ENCODE assay signal across 8 cellular contexts in genomic region chr1:20732588-20733360, GRCh38. TPM values are rescaled to one million over a fixed set of nuclear protein-coding genes. Genes with fewer than 3 reads are reported as not detected.
DNase-seq lines count a peak whose midpoint lies in the region; ATAC-seq and TF ChIP-seq lines count a peak whose summit lies in the region.

SH2D5 (minus strand) TSS chr1:20732703; CDS start chr1:20728044, 4,659 bp downstream.

- peak; percentile 26 for TF ChIP-seq CTCF in HL-60 (IDR thresholded peaks at IDR 0.05; ENCODE audit: insufficient read depth, low read length)
- TF ChIP-seq CTCF in PC-9 (conservative IDR thresholded peaks at IDR 0.05): no peak; the same call in 1 of the 2 replicates
- peak in 1 of 2 donors; percentile 38 for TF ChIP-seq CTCF in fibroblast of lung (conservative IDR thresholded peaks at IDR 0.05 in 1 of 2, IDR thresholded peaks at IDR 0.05 in 1 of 2; ENCODE audit: low read depth in 1 of 2, low read length in 2 of 2)

- peak within 1 kb of the TSS; percentile 54 for H3K4me3 ChIP-seq in HL-60 (replicated peaks; ENCODE audit: insufficient read depth, low read length)
- H3K4me3 ChIP-seq in PC-9: peak within 1 kb of the TSS; percentile 58
- H3K4me3 ChIP-seq in fibroblast of lung (replicated peaks in 1 of 4; ENCODE audit: control extremely low read depth in 1 of 4, insufficient read depth in 1 of 4, low read depth in 3 of 4, low read length in 4 of 4): peak within 1 kb of the TSS; percentile 58 to 71 (median 67)

- H3K27ac ChIP-seq in HL-60 (replicated peaks): no peak within 1 kb of the TSS
- peak within 1 kb of the TSS; percentile 68 for H3K27ac ChIP-seq in PC-9
- peak within 1 kb of the TSS; percentile 94 for H3K27ac ChIP-seq in fibroblast of lung (ENCODE audit: insufficient read depth, low read length)

- H3K9me3 Mint-ChIP-seq in activated T-cell treated with anti-CD3 and anti-CD28 coated beads, Interleukin-2, amount 50 U/mL, for 72 hours: no peaks in the 10 kb centered on the region
- no peaks in the 10 kb centered on the region for H3K9me3 Mint-ChIP-seq in naive thymus-derived CD8-positive, alpha-beta T cell
- no peaks in the 10 kb centered on the region for H3K9me3 Mint-ChIP-seq in stimulated activated effector memory CD8-positive, alpha-beta T cell treated with anti-CD3 and anti-CD28 coated beads, Interleukin-12 subunit alpha, Interleukin-12 subunit beta, amount 100 ng/mL, for 72 hours

- H3K4me2 ChIP-seq in PC-9 (peak within 1 kb of the TSS; percentile 88), fibroblast of lung (ENCODE audit: extremely low read depth, insufficient read depth, low read length) (peak within 1 kb of the TSS; percentile 97)

- intact Hi-C loops in PC-9 (cut with micrococcal nuclease; ENCODE audit: unreplicated experiment): loop anchor here (5.0 kb wide), 2 partner anchors 35 to 210 kb away; no protein-coding TSS in a partner anchor

- no peaks in the 10 kb centered on the region for H3K36me3 ChIP-seq in PC-9 (ENCODE audit: low read depth)
- H3K36me3 ChIP-seq in fibroblast of lung (ENCODE audit: control insufficient read depth, insufficient read depth, low read length): peaks cover 1% of the 10 kb centered on the region

- H3K4me3 Mint-ChIP-seq in activated T-cell treated with anti-CD3 and anti-CD28 coated beads, Interleukin-2, amount 50 U/mL, for 72 hours: peak within 1 kb of the TSS; percentile 93 to 94
- H3K4me3 Mint-ChIP-seq in naive thymus-derived CD8-positive, alpha-beta T cell: peak within 1 kb of the TSS; percentile 80 to 92 (median 87)
- peak within 1 kb of the TSS; percentile 82 for H3K4me3 Mint-ChIP-seq in stimulated activated effector memory CD8-positive, alpha-beta T cell treated with anti-CD3 and anti-CD28 coated beads, Interleukin-12 subunit alpha, Interleukin-12 subunit beta, amount 100 ng/mL, for 72 hours

- peak within 1 kb of the TSS; percentile 83 for H3K27ac Mint-ChIP-seq in activated T-cell treated with anti-CD3 and anti-CD28 coated beads, Interleukin-2, amount 50 U/mL, for 72 hours
- H3K27ac Mint-ChIP-seq in naive thymus-derived CD8-positive, alpha-beta T cell: peak within 1 kb of the TSS in 7 of 10 donors; percentile 3 to 89 (median 74)
- H3K27ac Mint-ChIP-seq in stimulated activated effector memory CD8-positive, alpha-beta T cell treated with anti-CD3 and anti-CD28 coated beads, Interleukin-12 subunit alpha, Interleukin-12 subunit beta, amount 100 ng/mL, for 72 hours: peak within 1 kb of the TSS; percentile 17

- H3K9ac ChIP-seq in fibroblast of lung (ENCODE audit: insufficient read depth, low read length): peak within 1 kb of the TSS; percentile 81

- H3K9me3 ChIP-seq in PC-9 (ENCODE audit: insufficient read depth, low read depth) (no peaks in the 10 kb centered on the region), fibroblast of lung (ENCODE audit: control insufficient read depth, insufficient read depth, low read depth, low read length) (no peaks in the 10 kb centered on the region)

- H2AFZ ChIP-seq in PC-9: peak within 1 kb of the TSS; percentile 52; the same call in 1 of the 2 replicates
- H2AFZ ChIP-seq in fibroblast of lung (ENCODE audit: low read length): peak within 1 kb of the TSS; percentile 63

- H3K27me3 ChIP-seq in HL-60 (ENCODE audit: insufficient read depth, poor library complexity, severe bottlenecking): peaks cover 42% of the 10 kb centered on the region
- H3K27me3 ChIP-seq in PC-9 (ENCODE audit: insufficient read depth, low read depth): no peaks in the 10 kb centered on the region
- H3K27me3 ChIP-seq in fibroblast of lung (ENCODE audit: control insufficient read depth, insufficient read depth, low read length): no peaks in the 10 kb centered on the region

- peak; percentile 45 for ATAC-seq in GM19023 (IDR thresholded peaks at IDR 0.05; ENCODE audit: unreplicated experiment)
- peak; percentile 76 to 77 for ATAC-seq in activated T-cell treated with anti-CD3 and anti-CD28 coated beads, Interleukin-2, amount 50 U/mL, for 72 hours (replicated peaks in 1 of 2)
- peak; percentile 61 to 70 for ATAC-seq in naive thymus-derived CD8-positive, alpha-beta T cell
- ATAC-seq in stimulated activated effector memory CD8-positive, alpha-beta T cell treated with anti-CD3 and anti-CD28 coated beads, Interleukin-12 subunit alpha, Interleukin-12 subunit beta, amount 100 ng/mL, for 72 hours: peak; percentile 86

- peak; percentile 83 to 85 for DNase-seq in AML-193 (lab: John Stamatoyannopoulos, UW)
- DNase-seq in HL-60 (ENCODE audit: low read depth in 1 of 2, low spot score in 1 of 2): peak; percentile 69 to 73
- peak; percentile 80 to 93 for DNase-seq in PC-9
- peak; percentile 72 to 82 for DNase-seq in activated T-cell treated with anti-CD3 and anti-CD28 coated beads, Interleukin-2, amount 50 U/mL, for 72 hours
- DNase-seq in fibroblast of lung (ENCODE audit: low read depth in 2 of 2): peak; percentile 92 to 98
- peak in 9 of 10 donors; percentile 42 to 81 (median 54) for DNase-seq in naive thymus-derived CD8-positive, alpha-beta T cell
- peak; percentile 44 to 74 for DNase-seq in stimulated activated effector memory CD8-positive, alpha-beta T cell treated with anti-CD3 and anti-CD28 coated beads, Interleukin-12 subunit alpha, Interleukin-12 subunit beta, amount 100 ng/mL, for 72 hours (ENCODE audit: low spot score in 2 of 2)

- H3K79me2 ChIP-seq in PC-9 (ENCODE audit: low read depth): no peaks in the 10 kb centered on the region
- no peaks in the 10 kb centered on the region for H3K79me2 ChIP-seq in fibroblast of lung (ENCODE audit: control insufficient read depth, insufficient read depth, low read length)

- H3K4me1 ChIP-seq in PC-9 (replicated peaks; ENCODE audit: insufficient read depth): peaks cover 12% of the 10 kb centered on the region
- H3K4me1 ChIP-seq in fibroblast of lung (ENCODE audit: control insufficient read depth, extremely low read depth, insufficient read depth, low read length): peaks cover 15% of the 10 kb centered on the region

- H3K36me3 Mint-ChIP-seq in activated T-cell treated with anti-CD3 and anti-CD28 coated beads, Interleukin-2, amount 50 U/mL, for 72 hours (ENCODE audit: insufficient read depth in 2 of 2): peaks cover 1 to 2% of the 10 kb centered on the region in 2 donors
- H3K36me3 Mint-ChIP-seq in naive thymus-derived CD8-positive, alpha-beta T cell: peaks cover 0 to 5% (median 0%) of the 10 kb centered on the region in 3 donors
- no peaks in the 10 kb centered on the region for H3K36me3 Mint-ChIP-seq in stimulated activated effector memory CD8-positive, alpha-beta T cell treated with anti-CD3 and anti-CD28 coated beads, Interleukin-12 subunit alpha, Interleukin-12 subunit beta, amount 100 ng/mL, for 72 hours

- CTCF ChIA-PET in PC-9 (lab: Charles Lee): interaction anchor here (0.6 to 0.8 kb wide), 3 partner anchors 54 to 553 kb away, joined by 3 to 5 read pairs (median 4); partner anchors contain the start of gene HP1BP3

- H4K20me1 ChIP-seq in PC-9 (ENCODE audit: insufficient read depth): no peaks in the 10 kb centered on the region
- H4K20me1 ChIP-seq in fibroblast of lung (ENCODE audit: control insufficient read depth, extremely low read depth, insufficient read depth, low read length): no peaks in the 10 kb centered on the region

- peaks cover 25% of the 10 kb centered on the region for H3K4me1 Mint-ChIP-seq in activated T-cell treated with anti-CD3 and anti-CD28 coated beads, Interleukin-2, amount 50 U/mL, for 72 hours (ENCODE audit: low read depth)
- peaks cover 8 to 28% (median 22%) of the 10 kb centered on the region in 4 donors for H3K4me1 Mint-ChIP-seq in naive thymus-derived CD8-positive, alpha-beta T cell
- H3K4me1 Mint-ChIP-seq in stimulated activated effector memory CD8-positive, alpha-beta T cell treated with anti-CD3 and anti-CD28 coated beads, Interleukin-12 subunit alpha, Interleukin-12 subunit beta, amount 100 ng/mL, for 72 hours: peaks cover 34% of the 10 kb centered on the region

- BruUV-seq in PC-9 (replicated peaks; lab: Mats Ljungman, UMichigan): no TSS peak

- H3K9me2 ChIP-seq in PC-9 (ENCODE audit: insufficient read depth): no peaks in the 10 kb centered on the region

- POLR2A ChIA-PET in PC-9 (lab: Charles Lee; ENCODE audit: unreplicated experiment): no interaction called here
- POLR2A ChIA-PET in naive thymus-derived CD8-positive, alpha-beta T cell (lab: Charles Lee): interaction anchor here (0.5 to 1.5 kb wide), 4 partner anchors 19 to 443 kb away, joined by 3 to 6 read pairs (median 4); partner anchors contain the start of gene HP1BP3

- H3K27me3 Mint-ChIP-seq in activated T-cell treated with anti-CD3 and anti-CD28 coated beads, Interleukin-2, amount 50 U/mL, for 72 hours (ENCODE audit: low read depth): peaks cover 28% of the 10 kb centered on the region
- H3K27me3 Mint-ChIP-seq in naive thymus-derived CD8-positive, alpha-beta T cell: peaks cover 2 to 29% (median 12%) of the 10 kb centered on the region in 5 donors

- peaks cover 15% of the 10 kb centered on the region for H3F3A ChIP-seq in PC-9 (ENCODE audit: insufficient read depth, low read depth)

RNA-seq across cellular contexts. Expression of gene SH2D5, which starts in this region (rescaled TPM):
- total RNA-seq in PC-9 (2021) (1.1 and 1.5 TPM in 2 replicates), fibroblast of lung (2.3 and 5.0 TPM in 2 replicates)
- total RNA-seq in activated T-cell treated with anti-CD3 and anti-CD28 coated beads, Interleukin-2, amount 50 U/mL, for 72 hours: under 1 TPM; 0.09 to 0.34 TPM
- polyA plus RNA-seq in fibroblast of lung: 3.6 and 7.3 TPM in 2 replicates
- polyA plus RNA-seq in fibroblast of lung (2012): 5.2 and 11.8 TPM in 2 replicates
- polyA minus RNA-seq in fibroblast of lung (ENCODE audit: low replicate concordance): 5.1 and 13.1 TPM in 2 replicates
- not detected for total RNA-seq in naive thymus-derived CD8-positive, alpha-beta T cell
- not detected for polyA plus RNA-seq in naive thymus-derived CD8-positive, alpha-beta T cell

Comparison
In these comparisons a context has a peak if more than half of its experiments do, and no peak if none do; other contexts are left out.
1. Peak in DNase-seq and ATAC-seq in activated T-cell treated with anti-CD3 and anti-CD28 coated beads, Interleukin-2, amount 50 U/mL, for 72 hours; RNA of the gene not detected or under 1 TPM.
2. Peak in DNase-seq and ATAC-seq in naive thymus-derived CD8-positive, alpha-beta T cell; RNA of the gene not detected or under 1 TPM.
3. H3K27ac Mint-ChIP-seq: peak in every context shown above with its lines; median percentile 83 in activated T-cell treated with anti-CD3 and anti-CD28 coated beads, Interleukin-2, amount 50 U/mL, for 72 hours; 74 in naive thymus-derived CD8-positive, alpha-beta T cell; 17 in stimulated activated effector memory CD8-positive, alpha-beta T cell treated with anti-CD3 and anti-CD28 coated beads, Interleukin-12 subunit alpha, Interleukin-12 subunit beta, amount 100 ng/mL, for 72 hours.